ENCODE assay signal across 8 cellular contexts in the genomic region with DNA sequence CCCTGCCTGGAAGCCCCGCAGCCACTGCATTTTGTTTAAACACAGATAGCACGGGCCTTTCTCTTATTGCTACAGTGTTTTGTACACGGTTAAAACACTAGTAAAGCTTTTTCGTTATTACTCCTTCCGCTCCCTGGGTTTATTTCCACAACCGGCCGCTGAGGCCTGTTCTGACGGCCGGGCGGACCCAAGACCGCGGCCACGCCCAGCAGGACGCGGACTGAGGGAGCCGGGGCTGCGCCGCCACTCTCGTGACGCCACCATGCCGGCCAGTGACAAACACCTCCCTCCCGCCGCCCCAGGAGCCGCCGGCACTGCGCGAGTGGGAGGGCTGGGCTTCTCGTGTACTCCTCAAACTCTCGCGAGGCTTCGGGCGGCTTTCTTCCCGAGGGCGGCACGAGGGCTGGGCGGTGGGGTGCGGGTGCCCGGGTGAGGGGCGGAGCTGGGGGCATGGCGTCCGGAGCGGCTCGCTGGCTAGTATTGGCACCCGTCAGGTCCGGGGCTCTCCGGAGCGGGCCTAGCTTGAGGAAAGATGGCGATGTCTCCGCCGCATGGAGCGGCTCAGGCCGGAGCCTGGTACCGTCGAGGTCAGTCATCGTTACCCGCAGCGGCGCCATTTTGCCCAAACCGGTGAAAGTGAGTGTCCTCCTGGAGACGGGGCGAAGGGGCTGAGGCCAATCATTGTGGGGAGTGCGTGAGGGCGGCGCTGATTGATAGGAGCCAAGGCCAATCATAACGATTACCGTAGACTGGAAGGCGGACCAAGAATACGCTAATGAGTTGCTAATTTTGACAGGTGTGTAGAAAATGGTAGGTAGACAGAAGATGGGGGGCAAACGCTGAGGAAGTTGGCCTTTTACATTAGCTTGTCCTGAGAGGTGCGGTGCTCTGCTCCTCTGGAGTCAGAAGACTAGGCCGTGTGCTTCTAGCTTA. TPM values are rescaled to one million over a fixed set of nuclear protein-coding genes. Genes with fewer than 3 reads are reported as not detected.
DNase-seq lines count a peak whose midpoint lies in the region; ATAC-seq, FAIRE-seq and TF ChIP-seq lines count a peak whose summit lies in the region.

A gene with protein sequence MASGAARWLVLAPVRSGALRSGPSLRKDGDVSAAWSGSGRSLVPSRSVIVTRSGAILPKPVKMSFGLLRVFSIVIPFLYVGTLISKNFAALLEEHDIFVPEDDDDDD (plus strand): TSS at position 382 of the 933 bp plus-strand sequence. CDS start 69 bp downstream, at position 451.

- peak within 1 kb of the TSS; percentile 96 to 98 for H3K27ac ChIP-seq in small intestine (ENCODE audit: low read depth in 1 of 2, low read length in 1 of 2)

- peaks cover 5% of the 10 kb centered on the region for H3K36me3 ChIP-seq in bronchial epithelial cell (ENCODE audit: control insufficient read depth, insufficient read depth, low read length)
- H3K36me3 ChIP-seq in small intestine (ENCODE audit: control insufficient read depth in 2 of 2, insufficient read depth in 2 of 2, low read length in 2 of 2) = peaks cover 0 to 9% of the 10 kb centered on the region in 2 donors

- 0% methylated on average over 65 to 71 of the region's 71 CpGs for WGBS in small intestine, 3 donors

- ATAC-seq in GM18907 (IDR thresholded peaks at IDR 0.05; ENCODE audit: unreplicated experiment) = peak; percentile 80
- ATAC-seq in HG03159 (IDR thresholded peaks at IDR 0.05; ENCODE audit: unreplicated experiment) = peak; percentile 78

- H3K27me3 ChIP-seq in bronchial epithelial cell (ENCODE audit: control insufficient read depth, insufficient read depth, low read length) = no peaks in the 10 kb centered on the region
- no peaks in the 10 kb centered on the region for H3K27me3 ChIP-seq in small intestine (ENCODE audit: control insufficient read depth in 2 of 2, insufficient read depth in 2 of 2, low read length in 2 of 2)

- FAIRE-seq in bronchial epithelial cell (lab: Jason Lieb, UNC) (peak; percentile 96), small intestine (lab: Jason Lieb, UNC) (no peak)

- POLR2A ChIA-PET in AG04449 (lab: Yijun Ruan, JAX) = interaction anchor here (0.9 to 1.5 kb wide), 3 partner anchors 10 to 11 kb away, joined by 3 to 10 read pairs (median 4); a partner anchor contains a TSS

- no peaks in the 10 kb centered on the region for H3K9me3 ChIP-seq in small intestine (ENCODE audit: control insufficient read depth, low read depth)

- CTCF ChIA-PET in AG04449 (lab: Yijun Ruan, JAX) = interaction anchor here (1.0 to 4.6 kb wide), 6 partner anchors 10 to 395 kb away, joined by 3 to 44 read pairs (median 6); a partner anchor contains a TSS

- DNase-seq in AG04449 (ENCODE audit: low read depth, low spot score) = peak; percentile 83
- DNase-seq in NCI-H2227 treated with DMSO at 0.1 percent for 48 hours (lab: John Stamatoyannopoulos, UW) = peak; percentile 94
- peak; percentile 94 for DNase-seq in bronchial epithelial cell (ENCODE audit: low read depth)
- DNase-seq in iPS-NIHi11 (ENCODE audit: low spot score) = peak; percentile 97
- DNase-seq in small intestine = peak; percentile 99

- TF ChIP-seq CTCF in AG04449 (IDR thresholded peaks at IDR 0.05; ENCODE audit: insufficient read depth, low read length, missing control alignments) (no peak), WI38 (IDR thresholded peaks at IDR 0.05; ENCODE audit: low read depth, low read length) (no peak), bronchial epithelial cell (IDR thresholded peaks at IDR 0.05; ENCODE audit: insufficient read depth, low read length, severe bottlenecking) (no peak)

- peak within 1 kb of the TSS; percentile 89 for H3K4me3 ChIP-seq in AG04449 (ENCODE audit: low read depth, low read length)
- peak within 1 kb of the TSS; percentile 68 for H3K4me3 ChIP-seq in WI38 (ENCODE audit: low read depth, low read length)
- H3K4me3 ChIP-seq in bronchial epithelial cell (ENCODE audit: low read depth, low read length) = peak within 1 kb of the TSS; percentile 59
- H3K4me3 ChIP-seq in small intestine (ENCODE audit: low read depth in 1 of 2, low read length in 2 of 2) = peak within 1 kb of the TSS; percentile 60 to 68

- H3K4me1 ChIP-seq in small intestine (ENCODE audit: control insufficient read depth in 2 of 2, insufficient read depth in 1 of 2, low read depth in 1 of 2, low read length in 1 of 2) = peaks cover 3 to 8% of the 10 kb centered on the region in 2 donors

RNA-seq across cellular contexts. Expression of the gene that starts here (rescaled TPM):
- total RNA-seq in bronchial epithelial cell = 5.5 and 14.8 TPM in 2 replicates
- polyA plus RNA-seq in small intestine = 100 to 1,000 TPM; 103 to 304 (median 164) TPM

Comparison
In these comparisons a context has a peak if more than half of its experiments do, and no peak if none do; other contexts are left out.
1. Peak in every context shown above with its lines: DNase-seq, ATAC-seq, H3K4me3 ChIP-seq and H3K27ac ChIP-seq.